ENCODE assay signal across 8 cellular contexts in the genomic region with DNA sequence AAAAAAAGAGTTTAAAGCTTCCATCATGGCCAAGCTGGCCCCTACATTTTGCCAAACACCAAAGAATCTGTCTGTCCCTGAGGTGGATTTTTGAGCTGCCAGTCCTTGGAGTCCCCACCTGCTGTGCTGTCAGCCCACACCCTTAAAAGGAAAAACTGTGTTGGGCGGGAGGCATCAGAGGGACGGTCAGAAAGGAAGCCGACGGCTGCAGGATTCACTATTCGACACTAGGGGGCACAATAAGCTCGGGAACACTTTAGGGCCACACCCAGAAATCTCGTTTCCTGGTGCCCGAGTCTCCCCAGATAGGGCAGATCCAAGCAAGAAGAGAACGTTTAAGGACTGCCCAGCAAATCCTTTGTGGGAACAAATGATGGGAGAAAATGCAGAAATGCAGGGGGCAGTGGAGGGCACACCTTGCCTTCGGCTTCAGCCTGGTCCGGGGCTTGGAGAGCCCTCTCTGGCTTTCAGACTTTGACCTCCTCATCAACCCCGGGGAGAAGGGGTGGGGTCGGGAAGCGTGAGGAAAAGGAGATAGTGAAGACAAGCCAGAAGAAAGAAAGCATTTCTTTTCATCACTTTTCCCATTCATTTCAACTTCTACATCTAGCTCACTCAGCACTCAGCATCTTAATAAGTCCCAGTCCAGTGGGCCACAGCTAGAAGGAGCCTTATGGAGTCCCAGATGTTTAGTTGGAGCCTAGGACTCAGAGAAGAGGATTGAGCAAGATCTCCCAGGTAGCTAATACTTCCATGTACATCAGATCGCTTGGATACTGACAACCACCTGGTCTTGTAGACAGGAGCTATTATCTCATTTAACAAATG. TPM values are rescaled to one million over a fixed set of nuclear protein-coding genes. Genes with fewer than 3 reads are reported as not detected.
DNase-seq lines count a peak whose midpoint lies in the region; ATAC-seq and TF ChIP-seq lines count a peak whose summit lies in the region.

No MANE protein-coding gene starts in this region.

- peaks cover 22% of the 10 kb centered on the region for H3K4me1 Mint-ChIP-seq in activated naive CD4-positive, alpha-beta T cell treated with anti-CD3 and anti-CD28 coated beads, Interleukin-2, amount 50 U/mL, for 24 hours

- no peaks in the 10 kb centered on the region for H3K36me3 Mint-ChIP-seq in activated naive CD4-positive, alpha-beta T cell treated with anti-CD3 and anti-CD28 coated beads, Interleukin-2, amount 50 U/mL, for 24 hours

- H3K4me3 Mint-ChIP-seq in activated naive CD4-positive, alpha-beta T cell treated with anti-CD3 and anti-CD28 coated beads, Interleukin-2, amount 50 U/mL, for 24 hours: peak overlapping the region; percentile 21

- no peaks in the 10 kb centered on the region for H3K9me3 Mint-ChIP-seq in activated naive CD4-positive, alpha-beta T cell treated with anti-CD3 and anti-CD28 coated beads, Interleukin-2, amount 50 U/mL, for 24 hours

- TF ChIP-seq POLR2A in NB4 (IDR thresholded peaks at IDR 0.05; ENCODE audit: extremely low read depth, insufficient read length): no peak

- peaks cover 17% of the 10 kb centered on the region for H3K27me3 Mint-ChIP-seq in activated naive CD4-positive, alpha-beta T cell treated with anti-CD3 and anti-CD28 coated beads, Interleukin-2, amount 50 U/mL, for 24 hours

- peak overlapping the region; percentile 41 for H3K27ac Mint-ChIP-seq in activated naive CD4-positive, alpha-beta T cell treated with anti-CD3 and anti-CD28 coated beads, Interleukin-2, amount 50 U/mL, for 24 hours

- H3K27ac ChIP-seq in temporal lobe (ENCODE audit: low read depth, low read length): peak overlapping the region; percentile 69

- TF ChIP-seq CTCF in NB4 (IDR thresholded peaks at IDR 0.05; ENCODE audit: low read depth, low read length) (peak; percentile 85), omental fat pad (IDR thresholded peaks at IDR 0.05) (peak in 2 of 3 donors; percentile 76 to 85)

- no peak overlapping the region for H3K4me3 ChIP-seq in NB4 (ENCODE audit: low read depth, low read length)

- DNase-seq in EH (ENCODE audit: low read depth): peak; percentile 94
- DNase-seq in HCEC 1CT: peak; percentile 90
- DNase-seq in NB4 (ENCODE audit: low read depth): peak; percentile 84
- peak; percentile 91 for DNase-seq in SK-N-DZ (ENCODE audit: low spot score)
- peak; percentile 91 for DNase-seq in globus pallidus (ENCODE audit: low spot score)
- DNase-seq in omental fat pad (ENCODE audit: low spot score): peak; percentile 87

- peak; percentile 86 for ATAC-seq in omental fat pad (ENCODE audit: low FRiP score)

RNA-seq across cellular contexts. Expression of gene CTTNBP2NL, which starts 5.0 kb away (rescaled TPM):
- 8.8 and 9.4 TPM in 2 replicates for polyA plus RNA-seq in SK-N-DZ (2014; cell fraction: cytosol; rRNA removed)
- polyA plus RNA-seq in SK-N-DZ (2014; cell fraction: nucleus; rRNA removed): 3.7 and 4.7 TPM in 2 replicates
- total RNA-seq in omental fat pad: 10 to 100 TPM; 23.0 to 58.3 (median 31.5) TPM
- 25.8 TPM for total RNA-seq in temporal lobe
